ENCODE assay signal across 27 cellular contexts in the genomic region with DNA sequence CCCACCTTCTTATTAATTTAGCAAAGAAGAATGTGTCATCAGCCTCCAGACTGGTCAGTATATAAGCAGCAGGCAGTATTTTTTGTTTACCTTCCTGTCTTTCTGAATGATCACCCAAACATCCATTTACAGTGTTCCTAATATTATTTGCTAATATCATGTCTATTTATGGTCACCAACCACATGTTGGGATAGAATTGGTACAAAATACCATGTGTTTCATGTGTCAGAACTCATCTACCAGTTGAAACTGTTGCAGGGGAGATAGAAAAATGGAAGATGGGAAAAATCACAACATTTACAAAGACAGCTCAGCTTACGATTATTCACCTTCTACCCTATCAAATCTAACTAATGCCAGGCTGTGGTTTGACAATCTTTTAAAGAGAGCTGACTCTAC.
DNase-seq lines count a peak whose midpoint lies in the region; ATAC-seq, FAIRE-seq and TF ChIP-seq lines count a peak whose summit lies in the region.
"Had no signal": no experiment of that assay in that cellular context is flagged by ENCODE, and none has a peak within 500 bp of the region (broad histone marks: within the 10 kb centered on the region; RNA-seq: fewer than 3 reads in every experiment).

No MANE protein-coding gene starts in this region.

- WGBS in heart left ventricle, 4 donors = 93 to 98% (median 97%) methylated on average over 1 of the region's 1 CpG

- H3K9me3 ChIP-seq in heart left ventricle = no peaks in the 10 kb centered on the region
- H3K9me3 ChIP-seq: BLaER1, gastroesophageal sphincter, MG63, Peyer's patch had no signal

- H3K4me3 Mint-ChIP-seq in activated naive CD4-positive, alpha-beta T cell treated with anti-CD3 and anti-CD28 coated beads, Interleukin-2, amount 50 U/mL, for 24 hours = no peak overlapping the region
- no peak overlapping the region for H3K4me3 Mint-ChIP-seq in activated naive CD4-positive, alpha-beta T cell treated with anti-CD3 and anti-CD28 coated beads, Interleukin-2, amount 10 ng/mL, durations not matched to agents 7 days and 5 days
- peak overlapping the region in 1 of 2 donors; percentile 3 for H3K4me3 Mint-ChIP-seq in effector memory CD8-positive, alpha-beta T cell
- H3K4me3 Mint-ChIP-seq in stimulated activated naive CD8-positive, alpha-beta T cell treated with anti-CD3 and anti-CD28 coated beads, Interleukin-15, Interleukin-2, amounts not matched to agents 100 ng/mL and 50 ng/mL, for 24 hours = peak overlapping the region; percentile 33
- H3K4me3 Mint-ChIP-seq: activated T-cell treated with anti-CD3 and anti-CD28 coated beads, Interleukin-2, amount 50 U/mL, for 4 hours; WTC11 had no signal

- peaks cover 0 to 82% (median 0%) of the 10 kb centered on the region in 12 donors for H3K4me1 ChIP-seq in heart left ventricle

- no peak for ATAC-seq in effector memory CD8-positive, alpha-beta T cell (replicated peaks)
- no peak for ATAC-seq in HG03108 (IDR thresholded peaks at IDR 0.05; ENCODE audit: unreplicated experiment)
- ATAC-seq in heart left ventricle = no peak
- ATAC-seq: activated T-cell treated with anti-CD3 and anti-CD28 coated beads, Interleukin-2, amount 50 U/mL, for 4 hours; gastroesophageal sphincter; HCT116; WTC11 had no signal

- no peaks in the 10 kb centered on the region for H3K27me3 Mint-ChIP-seq in activated naive CD4-positive, alpha-beta T cell treated with anti-CD3 and anti-CD28 coated beads, Interleukin-2, amount 50 U/mL, for 24 hours
- H3K27me3 Mint-ChIP-seq in activated naive CD4-positive, alpha-beta T cell treated with anti-CD3 and anti-CD28 coated beads, Interleukin-2, amount 10 ng/mL, durations not matched to agents 7 days and 5 days = no peaks in the 10 kb centered on the region
- H3K27me3 Mint-ChIP-seq in effector memory CD8-positive, alpha-beta T cell = no peaks in the 10 kb centered on the region
- no peaks in the 10 kb centered on the region for H3K27me3 Mint-ChIP-seq in stimulated activated naive CD8-positive, alpha-beta T cell treated with anti-CD3 and anti-CD28 coated beads, Interleukin-15, Interleukin-2, amounts not matched to agents 100 ng/mL and 50 ng/mL, for 24 hours

- H3K27ac ChIP-seq in heart left ventricle = no peak overlapping the region
- H3K27ac ChIP-seq: BLaER1, gastroesophageal sphincter, Peyer's patch had no signal

- no peak overlapping the region for H3K4me3 ChIP-seq in heart left ventricle
- H3K4me3 ChIP-seq: BLaER1, gastroesophageal sphincter, MG63, Peyer's patch, skin epidermis had no signal

- CTCF ChIA-PET in activated naive CD4-positive, alpha-beta T cell treated with anti-CD3 and anti-CD28 coated beads, Interleukin-2, amount 10 ng/mL, durations not matched to agents 7 days and 5 days (lab: Charles Lee) = interaction anchor here (0.9 to 2.6 kb wide), 3 partner anchors 12 to 49 kb away, joined by 3 to 11 read pairs (median 3); no protein-coding TSS in a partner anchor

- DNase-seq in activated naive CD4-positive, alpha-beta T cell treated with anti-CD3 and anti-CD28 coated beads, Interleukin-2, amount 10 ng/mL, durations not matched to agents 7 days and 5 days = no peak
- DNase-seq in GM18507 (ENCODE audit: extremely low spot score, insufficient read length, low read depth) (no peak), heart left ventricle (no peak)
- no peak for DNase-seq in effector memory CD8-positive, alpha-beta T cell
- DNase-seq: activated T-cell treated with anti-CD3 and anti-CD28 coated beads, Interleukin-2, amount 50 U/mL, for 4 hours; Calu3; dermis blood vessel endothelial cell; hypothalamus; KBM-7; mesenchymal stem cell; MG63; NCI-H1105 treated with DMSO at 0.1 percent for 48 hours; NCI-H1930; NCI-H526; Peyer's patch; stimulated activated CD8-positive, alpha-beta memory T cell treated with anti-CD3 and anti-CD28 coated beads, Interleukin-4, amount 100 ng/mL, for 48 hours; SW 1271; trophoblast cell had no signal

- TF ChIP-seq CTCF in heart left ventricle (IDR thresholded peaks at IDR 0.05) = no peak

- H3K9me3 Mint-ChIP-seq in activated naive CD4-positive, alpha-beta T cell treated with anti-CD3 and anti-CD28 coated beads, Interleukin-2, amount 50 U/mL, for 24 hours = no peaks in the 10 kb centered on the region
- peaks cover 4% of the 10 kb centered on the region for H3K9me3 Mint-ChIP-seq in activated naive CD4-positive, alpha-beta T cell treated with anti-CD3 and anti-CD28 coated beads, Interleukin-2, amount 10 ng/mL, durations not matched to agents 7 days and 5 days
- no peaks in the 10 kb centered on the region for H3K9me3 Mint-ChIP-seq in effector memory CD8-positive, alpha-beta T cell
- no peaks in the 10 kb centered on the region for H3K9me3 Mint-ChIP-seq in stimulated activated naive CD8-positive, alpha-beta T cell treated with anti-CD3 and anti-CD28 coated beads, Interleukin-15, Interleukin-2, amounts not matched to agents 100 ng/mL and 50 ng/mL, for 24 hours
- H3K9me3 Mint-ChIP-seq: activated T-cell treated with anti-CD3 and anti-CD28 coated beads, Interleukin-2, amount 50 U/mL, for 4 hours; WTC11 had no signal

- peak overlapping the region; percentile 86 for H3K27ac Mint-ChIP-seq in activated naive CD4-positive, alpha-beta T cell treated with anti-CD3 and anti-CD28 coated beads, Interleukin-2, amount 50 U/mL, for 24 hours
- no peak overlapping the region for H3K27ac Mint-ChIP-seq in activated naive CD4-positive, alpha-beta T cell treated with anti-CD3 and anti-CD28 coated beads, Interleukin-2, amount 10 ng/mL, durations not matched to agents 7 days and 5 days
- H3K27ac Mint-ChIP-seq in effector memory CD8-positive, alpha-beta T cell = peak overlapping the region; percentile 79 to 88
- H3K27ac Mint-ChIP-seq in stimulated activated naive CD8-positive, alpha-beta T cell treated with anti-CD3 and anti-CD28 coated beads, Interleukin-15, Interleukin-2, amounts not matched to agents 100 ng/mL and 50 ng/mL, for 24 hours = peak overlapping the region; percentile 79
- H3K27ac Mint-ChIP-seq: WTC11 had no signal

- H3K27me3 ChIP-seq in heart left ventricle = no peaks in the 10 kb centered on the region
- H3K27me3 ChIP-seq: BLaER1, gastroesophageal sphincter, MG63, Peyer's patch had no signal

- no peak for TF ChIP-seq POLR2A in heart left ventricle (IDR thresholded peaks at IDR 0.05)

- intact Hi-C loops in heart left ventricle (cut with DNase I) = no loop called here

- H3K36me3 Mint-ChIP-seq in activated naive CD4-positive, alpha-beta T cell treated with anti-CD3 and anti-CD28 coated beads, Interleukin-2, amount 50 U/mL, for 24 hours = peaks cover 1% of the 10 kb centered on the region
- H3K36me3 Mint-ChIP-seq in activated naive CD4-positive, alpha-beta T cell treated with anti-CD3 and anti-CD28 coated beads, Interleukin-2, amount 10 ng/mL, durations not matched to agents 7 days and 5 days = peaks cover 49% of the 10 kb centered on the region
- H3K36me3 Mint-ChIP-seq in effector memory CD8-positive, alpha-beta T cell (ENCODE audit: insufficient read depth) = peaks cover 34% of the 10 kb centered on the region
- H3K36me3 Mint-ChIP-seq in stimulated activated naive CD8-positive, alpha-beta T cell treated with anti-CD3 and anti-CD28 coated beads, Interleukin-15, Interleukin-2, amounts not matched to agents 100 ng/mL and 50 ng/mL, for 24 hours (ENCODE audit: low read depth) = peaks cover 29% of the 10 kb centered on the region
- H3K36me3 Mint-ChIP-seq: WTC11 had no signal

- H3K4me1 Mint-ChIP-seq in activated naive CD4-positive, alpha-beta T cell treated with anti-CD3 and anti-CD28 coated beads, Interleukin-2, amount 50 U/mL, for 24 hours = peaks cover 86% of the 10 kb centered on the region
- H3K4me1 Mint-ChIP-seq in activated naive CD4-positive, alpha-beta T cell treated with anti-CD3 and anti-CD28 coated beads, Interleukin-2, amount 10 ng/mL, durations not matched to agents 7 days and 5 days = peaks cover 81% of the 10 kb centered on the region
- H3K4me1 Mint-ChIP-seq in effector memory CD8-positive, alpha-beta T cell (ENCODE audit: low read depth in 2 of 2) = peaks cover 64 to 66% of the 10 kb centered on the region in 2 donors
- peaks cover 89% of the 10 kb centered on the region for H3K4me1 Mint-ChIP-seq in stimulated activated naive CD8-positive, alpha-beta T cell treated with anti-CD3 and anti-CD28 coated beads, Interleukin-15, Interleukin-2, amounts not matched to agents 100 ng/mL and 50 ng/mL, for 24 hours (ENCODE audit: low read depth)
- H3K4me1 Mint-ChIP-seq: WTC11 had no signal

- FAIRE-seq in GM18507 (lab: Jason Lieb, UNC) = peak; percentile 60
- FAIRE-seq: endometrium had no signal

- H3K36me3 ChIP-seq in heart left ventricle = no peaks in the 10 kb centered on the region
- H3K36me3 ChIP-seq: BLaER1, gastroesophageal sphincter, MG63, Peyer's patch had no signal
